In the genomic region with DNA sequence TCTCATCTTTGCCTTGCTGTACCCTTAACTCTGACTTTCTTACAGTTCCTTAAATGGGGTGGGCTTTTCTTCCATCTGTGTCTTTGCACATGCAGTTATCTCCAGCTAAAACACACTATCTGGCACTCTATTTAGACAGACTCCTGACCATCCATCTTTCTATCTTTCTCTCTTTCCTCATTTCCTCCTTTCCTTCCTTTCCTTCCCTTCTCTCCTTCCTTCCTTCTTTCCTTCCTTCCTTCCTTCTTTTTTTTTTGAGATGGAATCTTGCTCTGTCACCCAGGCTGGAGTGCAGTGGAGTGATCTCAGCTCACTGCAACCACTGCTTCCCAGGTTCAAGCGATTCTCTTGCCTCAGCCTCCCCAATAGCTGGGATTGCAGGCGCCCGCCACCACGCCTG, we compare ENCODE assay signal across 8 cellular contexts.
"Had no signal": no experiment of that assay in that cellular context is flagged by ENCODE, and none has a peak within 500 bp of the region (broad histone marks: within the 10 kb centered on the region; RNA-seq: fewer than 3 reads in every experiment).

No MANE protein-coding gene starts in this region.

- H3K4me3 ChIP-seq: GM23248, HAP-1 had no signal

- ATAC-seq: HCT116, HepG2 had no signal

- H3K9ac ChIP-seq: GM23248 had no signal

- H3K9me3 ChIP-seq: HAP-1 had no signal

- H3K36me3 Mint-ChIP-seq: IgD-negative memory B cell had no signal

- H3K9me3 Mint-ChIP-seq: IgD-negative memory B cell had no signal

- H3K27ac Mint-ChIP-seq: IgD-negative memory B cell had no signal

- H3K27ac ChIP-seq: GM23248, HL-60 had no signal

- FAIRE-seq: HepG2 had no signal

- DNase-seq: GM23248, GOT3, H7 had no signal

- H3K36me3 ChIP-seq: HAP-1 had no signal

- H3K4me1 ChIP-seq: HAP-1 had no signal

- H2AFZ ChIP-seq: GM23248 had no signal
